In the genomic region with DNA sequence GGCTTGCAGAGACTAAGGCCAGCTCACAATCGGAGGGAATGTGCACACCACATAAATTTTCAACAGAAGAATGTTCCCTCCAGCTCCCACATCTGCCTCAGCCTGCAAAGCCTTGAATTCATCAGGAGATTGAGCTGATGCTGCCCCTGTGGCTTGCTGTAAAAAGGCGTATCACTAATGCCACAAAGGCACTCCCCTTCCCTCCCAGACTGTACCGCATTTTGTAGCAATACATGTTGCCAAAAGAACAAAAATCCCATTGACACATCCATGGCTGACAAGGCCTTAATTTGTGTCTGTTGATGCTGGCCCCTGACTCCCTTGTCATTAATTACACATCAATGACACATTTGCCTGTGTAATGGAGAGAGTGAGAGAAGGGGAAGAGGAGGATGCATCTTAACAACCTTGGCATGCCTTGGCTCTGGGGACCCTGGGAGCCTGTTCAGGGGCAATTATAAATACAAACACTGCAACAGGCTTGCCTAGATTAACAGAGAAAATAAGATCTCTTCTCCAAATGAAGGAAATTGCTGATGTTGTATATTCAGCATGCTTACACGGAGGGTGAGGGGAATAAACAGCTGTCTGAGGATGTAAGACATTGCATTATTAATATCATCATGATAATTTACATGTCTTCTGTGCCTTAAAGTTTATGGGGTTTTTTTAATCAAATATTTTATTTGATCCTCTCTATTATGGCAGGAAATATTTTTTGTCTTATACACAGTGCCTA, we compare ENCODE assay signal across 2 cellular contexts.
A peak's percentile ranks its signal among the peaks of the same experiment; 100 is the strongest.
TF ChIP-seq lines count a peak whose summit lies in the region.

No MANE protein-coding gene starts in this region.

TF ChIP-seq in IMR-90, 13 proteins besides CTCF, POLR2A, EP300 and RAD21 (continued from another document):
- TF ChIP-seq MAFK (IDR thresholded peaks at IDR 0.05; ENCODE audit: low read depth, low read length), result peak; percentile 27; the same call in 1 of the 2 replicates

TF ChIP-seq in K562, 482 proteins besides CTCF, POLR2A, EP300 and RAD21 (continued from another document):
- TF ChIP-seq MYC (IDR thresholded peaks at IDR 0.05; ENCODE audit: low read depth, low read length) (no peak), MYC (CRISPR knock-in tag; IDR thresholded peaks at IDR 0.05; ENCODE audit: borderline replicate concordance, low read depth) (no peak), MAFF (IDR thresholded peaks at IDR 0.05; ENCODE audit: low read length) (peak; percentile 40; the same call in 1 of the 2 replicates), ZKSCAN3 (CRISPR knock-in tag; IDR thresholded peaks at IDR 0.05) (no peak), ZNF316 (IDR thresholded peaks at IDR 0.05) (peak; percentile 42; the same call in 1 of the 2 replicates), ZNF77 (CRISPR knock-in tag; IDR thresholded peaks at IDR 0.05) (no peak)
- TF ChIP-seq, protein P1, sequence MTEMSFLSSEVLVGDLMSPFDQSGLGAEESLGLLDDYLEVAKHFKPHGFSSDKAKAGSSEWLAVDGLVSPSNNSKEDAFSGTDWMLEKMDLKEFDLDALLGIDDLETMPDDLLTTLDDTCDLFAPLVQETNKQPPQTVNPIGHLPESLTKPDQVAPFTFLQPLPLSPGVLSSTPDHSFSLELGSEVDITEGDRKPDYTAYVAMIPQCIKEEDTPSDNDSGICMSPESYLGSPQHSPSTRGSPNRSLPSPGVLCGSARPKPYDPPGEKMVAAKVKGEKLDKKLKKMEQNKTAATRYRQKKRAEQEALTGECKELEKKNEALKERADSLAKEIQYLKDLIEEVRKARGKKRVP (CRISPR knock-in tag; IDR thresholded peaks at IDR 0.05), result no peak
